18 cellular contexts compared by ENCODE assay signal in the genomic region with DNA sequence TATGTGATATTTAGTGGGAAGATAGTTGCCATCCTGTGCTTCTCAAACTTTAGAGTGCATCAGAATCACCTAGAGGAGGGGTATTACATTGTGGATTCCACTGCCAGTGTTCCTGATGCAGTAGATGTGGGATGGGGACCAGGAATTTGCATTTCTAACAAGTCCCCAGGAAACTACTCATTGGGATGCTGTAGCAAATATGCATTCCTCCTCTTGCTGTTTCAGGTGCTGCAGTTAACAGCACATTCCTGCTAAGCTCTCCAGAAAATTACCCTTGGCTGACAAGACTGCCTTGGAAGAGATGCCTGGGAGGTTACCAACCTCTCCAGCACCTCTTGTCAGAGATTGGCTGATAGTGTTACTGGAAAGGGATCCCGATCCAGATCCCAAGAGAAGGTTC.
"Had no signal": no experiment of that assay in that cellular context is flagged by ENCODE, and none has a peak within 500 bp of the region (broad histone marks: within the 10 kb centered on the region; RNA-seq: fewer than 3 reads in every experiment).

No MANE protein-coding gene starts in this region.

- H3K4me1 ChIP-seq: gastrocnemius medialis, right atrium auricular region, sigmoid colon, testis, transverse colon had no signal

- H3K4me3 ChIP-seq: dorsolateral prefrontal cortex, gastrocnemius medialis, ovary, right atrium auricular region, sigmoid colon, skin epidermis, testis, transverse colon had no signal

- H3K36me3 ChIP-seq: gastrocnemius medialis, ovary, right atrium auricular region, sigmoid colon, transverse colon had no signal

- H3K27me3 ChIP-seq: dorsolateral prefrontal cortex, gastrocnemius medialis, ovary, right atrium auricular region, sigmoid colon, testis, transverse colon had no signal

- FAIRE-seq: endometrium had no signal

- H3K27ac ChIP-seq: dorsolateral prefrontal cortex, gastrocnemius medialis, ovary, right atrium auricular region, sigmoid colon, skin epidermis, testis, transverse colon had no signal

- DNase-seq: cortex of kidney; dorsolateral prefrontal cortex; effector CD8-positive, alpha-beta T cell; gastrocnemius medialis; glutamatergic neuron; left colon; naive thymus-derived CD8-positive, alpha-beta T cell; ovary; sigmoid colon; stimulated activated CD4-positive, alpha-beta T cell treated with anti-CD3 and anti-CD28 coated beads, Interleukin-2, amount 100 ng/mL, for 24 hours; stimulated activated CD4-positive, alpha-beta T cell treated with anti-CD3 and anti-CD28 coated beads, Interleukin-4, amount 100 ng/mL, for 4 hours; stimulated activated naive B cell treated with anti-CD40 and anti-IgM and Interleukin-4, amounts not matched to agents 10 μg/mL and 1 μg/mL and 100 μg/mL, for 72 hours; stimulated activated naive CD8-positive, alpha-beta T cell treated with anti-CD3 and anti-CD28 coated beads, Interleukin-15, amount 100 ng/mL, for 72 hours; testis; transverse colon had no signal

- H3K9me3 ChIP-seq: gastrocnemius medialis, ovary, testis, transverse colon had no signal
